11 cellular contexts compared by ENCODE assay signal in genomic region chr5:126471875-126472537, GRCh38. TPM values are rescaled to one million over a fixed set of nuclear protein-coding genes. Genes with fewer than 3 reads are reported as not detected.
DNase-seq lines count a peak whose midpoint lies in the region; ATAC-seq and TF ChIP-seq lines count a peak whose summit lies in the region.
"Had no signal": no experiment of that assay in that cellular context is flagged by ENCODE, and none has a peak within 500 bp of the region (broad histone marks: within the 10 kb centered on the region; RNA-seq: fewer than 3 reads in every experiment).

No MANE protein-coding gene starts in this region.

- H3K4me1 ChIP-seq in right cardiac atrium (ENCODE audit: control insufficient read depth, insufficient read depth, low read length): no peaks in the 10 kb centered on the region
- H3K4me1 ChIP-seq: pancreas had no signal

- H3K27me3 ChIP-seq in MG63: no peaks in the 10 kb centered on the region
- H3K27me3 ChIP-seq in right cardiac atrium (ENCODE audit: control insufficient read depth, insufficient read depth): no peaks in the 10 kb centered on the region
- H3K27me3 ChIP-seq: pancreas had no signal

- no peak overlapping the region for H3K27ac Mint-ChIP-seq in activated T-cell treated with anti-CD3 and anti-CD28 coated beads, Interleukin-2, amount 50 U/mL, for 24 hours
- H3K27ac Mint-ChIP-seq in naive thymus-derived CD8-positive, alpha-beta T cell: no peak overlapping the region
- H3K27ac Mint-ChIP-seq: activated naive CD8-positive, alpha-beta T cell treated with anti-CD3 and anti-CD28 coated beads, Interleukin-2, amount 10 ng/mL, durations not matched to agents 7 days and 5 days had no signal

- POLR2A ChIA-PET in naive thymus-derived CD8-positive, alpha-beta T cell (lab: Charles Lee): no interaction called here

- DNase-seq in GM03348 (ENCODE audit: low spot score) (peak; percentile 68), MG63 (peak; percentile 26), epithelial cell of proximal tubule (ENCODE audit: low read depth) (peak; percentile 92), skeletal muscle cell (ENCODE audit: low read depth) (peak; percentile 66), right cardiac atrium (no peak), cortex of kidney (lab: John Stamatoyannopoulos, UW) (no peak)
- no peak for DNase-seq in activated T-cell treated with anti-CD3 and anti-CD28 coated beads, Interleukin-2, amount 50 U/mL, for 24 hours
- no peak for DNase-seq in naive thymus-derived CD8-positive, alpha-beta T cell
- DNase-seq: activated naive CD8-positive, alpha-beta T cell treated with anti-CD3 and anti-CD28 coated beads, Interleukin-2, amount 10 ng/mL, durations not matched to agents 7 days and 5 days; DMS79; pancreas had no signal

- peaks cover 68% of the 10 kb centered on the region for H3K36me3 Mint-ChIP-seq in activated T-cell treated with anti-CD3 and anti-CD28 coated beads, Interleukin-2, amount 50 U/mL, for 24 hours (ENCODE audit: low read depth)
- H3K36me3 Mint-ChIP-seq in naive thymus-derived CD8-positive, alpha-beta T cell: peaks cover 5 to 43% (median 30%) of the 10 kb centered on the region in 3 donors

- 94% methylated on average over 3 of the region's 3 CpGs for whole genome bisulfite sequencing in right cardiac atrium

- intact Hi-C loops in right cardiac atrium (cut with DNase I): no loop called here

- H3K27ac ChIP-seq in right cardiac atrium (ENCODE audit: low read length): no peak overlapping the region

- no peaks in the 10 kb centered on the region for H3K9me3 Mint-ChIP-seq in activated T-cell treated with anti-CD3 and anti-CD28 coated beads, Interleukin-2, amount 50 U/mL, for 24 hours
- no peaks in the 10 kb centered on the region for H3K9me3 Mint-ChIP-seq in naive thymus-derived CD8-positive, alpha-beta T cell
- H3K9me3 Mint-ChIP-seq: activated naive CD8-positive, alpha-beta T cell treated with anti-CD3 and anti-CD28 coated beads, Interleukin-2, amount 10 ng/mL, durations not matched to agents 7 days and 5 days had no signal

- no peak for ATAC-seq in right cardiac atrium
- ATAC-seq in naive thymus-derived CD8-positive, alpha-beta T cell: no peak

- no peaks in the 10 kb centered on the region for H3K27me3 Mint-ChIP-seq in activated T-cell treated with anti-CD3 and anti-CD28 coated beads, Interleukin-2, amount 50 U/mL, for 24 hours
- no peaks in the 10 kb centered on the region for H3K27me3 Mint-ChIP-seq in naive thymus-derived CD8-positive, alpha-beta T cell
- H3K27me3 Mint-ChIP-seq: activated naive CD8-positive, alpha-beta T cell treated with anti-CD3 and anti-CD28 coated beads, Interleukin-2, amount 10 ng/mL, durations not matched to agents 7 days and 5 days had no signal

- peaks cover 3% of the 10 kb centered on the region; the same call in 1 of the 2 replicates for H3K36me3 ChIP-seq in MG63

- no peaks in the 10 kb centered on the region for H3K9me3 ChIP-seq in MG63
- no peaks in the 10 kb centered on the region for H3K9me3 ChIP-seq in right cardiac atrium (ENCODE audit: control insufficient read depth, low read length)
- H3K9me3 ChIP-seq: pancreas had no signal

- no peak overlapping the region for H3K4me3 Mint-ChIP-seq in activated T-cell treated with anti-CD3 and anti-CD28 coated beads, Interleukin-2, amount 50 U/mL, for 24 hours
- no peak overlapping the region for H3K4me3 Mint-ChIP-seq in naive thymus-derived CD8-positive, alpha-beta T cell
- H3K4me3 Mint-ChIP-seq: activated naive CD8-positive, alpha-beta T cell treated with anti-CD3 and anti-CD28 coated beads, Interleukin-2, amount 10 ng/mL, durations not matched to agents 7 days and 5 days had no signal

- H3K4me3 ChIP-seq in MG63 (no peak overlapping the region), epithelial cell of proximal tubule (ENCODE audit: low read depth, low read length) (no peak overlapping the region), skeletal muscle cell (ENCODE audit: low read depth, low read length) (no peak overlapping the region), right cardiac atrium (ENCODE audit: low read length) (no peak overlapping the region)
- H3K4me3 ChIP-seq: pancreas had no signal

- no peak for TF ChIP-seq CTCF in epithelial cell of proximal tubule (conservative IDR thresholded peaks at IDR 0.05; ENCODE audit: low read depth, low read length)

- H3K4me1 Mint-ChIP-seq in activated T-cell treated with anti-CD3 and anti-CD28 coated beads, Interleukin-2, amount 50 U/mL, for 24 hours (ENCODE audit: low read depth): peaks cover 5% of the 10 kb centered on the region
- peaks cover 0 to 2% (median 1%) of the 10 kb centered on the region in 4 donors for H3K4me1 Mint-ChIP-seq in naive thymus-derived CD8-positive, alpha-beta T cell

RNA-seq across cellular contexts. Expression of gene GRAMD2B, which starts 48.8 kb away (rescaled TPM):
- total RNA-seq in MG63 (2014; rRNA removed; shearing (Covaris generic); ENCODE audit: low replicate concordance): 6.2 and 30.3 TPM in 2 replicates
- total RNA-seq in epithelial cell of proximal tubule (26.6 and 43.2 TPM in 2 replicates), right cardiac atrium (10 to 100 TPM; 31.6 to 45.4 (median 35.2) TPM)
- polyA plus RNA-seq in right cardiac atrium: 13.0 TPM
- total RNA-seq in naive thymus-derived CD8-positive, alpha-beta T cell: 1 to 10 TPM; 5.0 to 6.6 TPM
- polyA plus RNA-seq in naive thymus-derived CD8-positive, alpha-beta T cell: 1 to 10 TPM; 5.3 to 7.1 (median 6.0) TPM

Comparison
In these comparisons a context has a peak if more than half of its experiments do, and no peak if none do; other contexts are left out.
1. DNase-seq: peak in GM03348 (single experiment), MG63 (single experiment), epithelial cell of proximal tubule (single experiment) and skeletal muscle cell (single experiment); none in activated T-cell treated with anti-CD3 and anti-CD28 coated beads, Interleukin-2, amount 50 U/mL, for 24 hours (single experiment), right cardiac atrium (0 of 3), cortex of kidney (single experiment) and naive thymus-derived CD8-positive, alpha-beta T cell (0 of 10).